ENCODE assay signal across 22 cellular contexts in genomic region chr10:63125459-63125858, GRCh38.
"Had no signal": no experiment of that assay in that cellular context is flagged by ENCODE, and none has a peak within 500 bp of the region (broad histone marks: within the 10 kb centered on the region; RNA-seq: fewer than 3 reads in every experiment).

No MANE protein-coding gene starts in this region.

- H3K27ac ChIP-seq: colonic mucosa, esophagus squamous epithelium, gastroesophageal sphincter, left ventricle myocardium inferior, lower lobe of right lung, psoas muscle, stomach, thoracic aorta, transverse colon had no signal

- DNase-seq: colonic mucosa; dermis blood vessel endothelial cell; esophagus squamous epithelium; foreskin fibroblast; glutamatergic neuron; immature natural killer cell; left ventricle myocardium inferior; lower lobe of right lung; mesenchymal stem cell; midbrain; naive B cell; nephron progenitor cell; psoas muscle; small intestine; stimulated activated CD4-positive, alpha-beta T cell treated with anti-CD3 and anti-CD28 coated beads, Interleukin-12 subunit alpha, Interleukin-12 subunit beta, amount 100 ng/mL, for 4 hours; stimulated activated naive CD4-positive, alpha-beta T cell; stomach; substantia nigra; transverse colon had no signal

- H3K9me3 ChIP-seq: colonic mucosa, esophagus squamous epithelium, gastroesophageal sphincter, left ventricle myocardium inferior, lower lobe of right lung, psoas muscle, stomach, thoracic aorta, transverse colon had no signal

- H3K36me3 ChIP-seq: colonic mucosa, esophagus squamous epithelium, gastroesophageal sphincter, left ventricle myocardium inferior, lower lobe of right lung, stomach, thoracic aorta, transverse colon had no signal

- ATAC-seq: gastroesophageal sphincter, lower lobe of right lung, psoas muscle had no signal

- FAIRE-seq: keratinocyte, small intestine had no signal

- H3K4me1 ChIP-seq: colonic mucosa, esophagus squamous epithelium, gastroesophageal sphincter, left ventricle myocardium inferior, lower lobe of right lung, psoas muscle, stomach, transverse colon had no signal

- H3K4me3 ChIP-seq: colonic mucosa, esophagus squamous epithelium, gastroesophageal sphincter, left ventricle myocardium inferior, lower lobe of right lung, psoas muscle, stomach, thoracic aorta, transverse colon had no signal

- H3K27me3 ChIP-seq: colonic mucosa, esophagus squamous epithelium, gastroesophageal sphincter, stomach, transverse colon had no signal
